Comparison of ENCODE assay signal across 11 cellular contexts in genomic region chr6:7196019-7196402, GRCh38.
DNase-seq lines count a peak whose midpoint lies in the region; ATAC-seq and TF ChIP-seq lines count a peak whose summit lies in the region.
"Had no signal": no experiment of that assay in that cellular context is flagged by ENCODE, and none has a peak within 500 bp of the region (broad histone marks: within the 10 kb centered on the region; RNA-seq: fewer than 3 reads in every experiment).

No MANE protein-coding gene starts in this region.

- no peaks in the 10 kb centered on the region for H3K9me3 ChIP-seq in CD4-positive, alpha-beta T cell (ENCODE audit: control insufficient read depth, low read length)
- H3K9me3 ChIP-seq in adrenal gland (replicated peaks in 1 of 3) = no peaks in the 10 kb centered on the region

- no peaks in the 10 kb centered on the region for H3K27me3 Mint-ChIP-seq in CD4-positive, alpha-beta T cell

- no peak overlapping the region for H3K27ac ChIP-seq in CD4-positive, alpha-beta T cell (ENCODE audit: low read depth, low read length)
- H3K27ac ChIP-seq in mesendoderm (ENCODE audit: low read depth, low read length) = no peak overlapping the region
- H3K27ac ChIP-seq in adrenal gland = peak overlapping the region in 1 of 5 donors; percentile 3

- POLR2A ChIA-PET in CD4-positive, alpha-beta T cell (lab: Charles Lee) = interaction anchor here (0.6 to 1.2 kb wide), 3 partner anchors 12 to 109 kb away, joined by 4 to 9 read pairs (median 4); no protein-coding TSS in a partner anchor

- peaks cover 63% of the 10 kb centered on the region for H3K36me3 Mint-ChIP-seq in CD4-positive, alpha-beta T cell (ENCODE audit: low read depth)

- peak overlapping the region; percentile 84 for H3K4me3 Mint-ChIP-seq in CD4-positive, alpha-beta T cell

- no peak overlapping the region for H3K23ac ChIP-seq in mesendoderm (ENCODE audit: low read length)

- H3K36me3 ChIP-seq in mesendoderm (ENCODE audit: control insufficient read depth, insufficient read depth, low read length) (no peaks in the 10 kb centered on the region), adrenal gland (replicated peaks in 1 of 2) (peaks cover 0 to 33% of the 10 kb centered on the region in 2 donors)

- H3K9me3 Mint-ChIP-seq in CD4-positive, alpha-beta T cell = no peaks in the 10 kb centered on the region

- H2BK120ac ChIP-seq in mesendoderm (ENCODE audit: low read depth, low read length) = no peak overlapping the region

- H3K4ac ChIP-seq in mesendoderm (ENCODE audit: low read depth, low read length) = no peak overlapping the region

- WGBS in mesendoderm (ENCODE audit: extremely low coverage, insufficient coverage, low lambda C conversion rate) = no CpG with 5 or more reads among the region's 7 CpGs
- 35 to 50% (median 42%) methylated on average over 7 of the region's 7 CpGs for WGBS in adrenal gland, 4 donors

- no peaks in the 10 kb centered on the region for H3K27me3 ChIP-seq in CD4-positive, alpha-beta T cell (ENCODE audit: control insufficient read depth, insufficient read depth, low read length)
- H3K27me3 ChIP-seq in mesendoderm (ENCODE audit: insufficient read depth, low read length, poor library complexity) (no peaks in the 10 kb centered on the region), adrenal gland (no peaks in the 10 kb centered on the region)

- peak; percentile 92 for ATAC-seq in CD4-positive, alpha-beta T cell (ENCODE audit: poor library complexity)
- ATAC-seq in GM18517 (IDR thresholded peaks at IDR 0.05; ENCODE audit: unreplicated experiment) = no peak
- ATAC-seq: GM12878 had no signal

- CTCF ChIA-PET in CD4-positive, alpha-beta T cell (lab: Charles Lee) = interaction anchor here (0.7 kb wide), 2 partner anchors 9 to 47 kb away, joined by 3 to 4 read pairs; no protein-coding TSS in a partner anchor

- no peak overlapping the region for H2AK5ac ChIP-seq in mesendoderm (ENCODE audit: low read length)

- no peak for TF ChIP-seq POLR2A in adrenal gland (IDR thresholded peaks at IDR 0.05)

- H3K27ac Mint-ChIP-seq in CD4-positive, alpha-beta T cell = peak overlapping the region; percentile 91

- H3K79me2 ChIP-seq in mesendoderm (ENCODE audit: control insufficient read depth, insufficient read depth, low read length) = no peaks in the 10 kb centered on the region

- H4K8ac ChIP-seq in mesendoderm (ENCODE audit: low read depth, low read length) = no peak overlapping the region

- intact Hi-C loops in CD4-positive, alpha-beta T cell (cut with DNase I, micrococcal nuclease) = loop anchor here (5.0 kb wide), 4 partner anchors 39 to 89 kb away; partner anchors contain the start of gene RREB1 (in 1 of the 2)
- intact Hi-C loops in adrenal gland (cut with DNase I) = no loop called here

- H3K79me1 ChIP-seq in mesendoderm (ENCODE audit: low read length) = peaks cover 6% of the 10 kb centered on the region

- no peak overlapping the region for H4K5ac ChIP-seq in mesendoderm (ENCODE audit: low read length)

- H2BK15ac ChIP-seq in mesendoderm (replicated peaks; ENCODE audit: low read depth) = no peak overlapping the region

- no peak for TF ChIP-seq CTCF in CD4-positive, alpha-beta T cell (IDR thresholded peaks at IDR 0.05)
- TF ChIP-seq CTCF in adrenal gland (IDR thresholded peaks at IDR 0.05) = no peak

- peak in 4 of 10 experiments; percentile 9 to 41 (median 10) for DNase-seq in CD4-positive, alpha-beta T cell
- DNase-seq in HUDEP-2 (lab: John Stamatoyannopoulos, UW; ENCODE audit: unreplicated experiment in 76 of 76) (peak in 69 of 76 experiments; percentile 17 to 87 (median 64)), mesendoderm (no peak), adrenal gland (no peak), NCI-H128 (lab: John Stamatoyannopoulos, UW; ENCODE audit: unreplicated experiment) (no peak), NCI-H2107 (lab: John Stamatoyannopoulos, UW) (no peak)
- peak; percentile 3 for DNase-seq in central memory CD4-positive, alpha-beta T cell
- DNase-seq: amniotic stem cell, NCI-H1092 treated with DMSO at 0.1 percent for 48 hours had no signal

- no peak overlapping the region for H3K18ac ChIP-seq in mesendoderm (ENCODE audit: low read length)

- H3K9ac ChIP-seq in mesendoderm (ENCODE audit: low read length) = no peak overlapping the region

- no peak overlapping the region for H2BK5ac ChIP-seq in mesendoderm (ENCODE audit: low read length)

- H3K4me3 ChIP-seq in mesendoderm (ENCODE audit: low read length) = no peak overlapping the region
- H3K4me3 ChIP-seq in adrenal gland = no peak overlapping the region
- H3K4me3 ChIP-seq: GM12878 had no signal

- peaks cover 50% of the 10 kb centered on the region for H3K4me1 Mint-ChIP-seq in CD4-positive, alpha-beta T cell (ENCODE audit: low read depth)

- H3K4me2 ChIP-seq in mesendoderm (ENCODE audit: low read length) = no peak overlapping the region

- H3K56ac ChIP-seq in mesendoderm (ENCODE audit: low read length) = peak overlapping the region; percentile 28

- no peaks in the 10 kb centered on the region for H3K4me1 ChIP-seq in mesendoderm (ENCODE audit: control insufficient read depth, low read depth, low read length)
- H3K4me1 ChIP-seq in adrenal gland (replicated peaks in 1 of 2) = peaks cover 0 to 17% of the 10 kb centered on the region in 2 donors

Comparison
In these comparisons a context has a peak if more than half of its experiments do, and no peak if none do; other contexts are left out.
1. DNase-seq: peak in HUDEP-2 (69 of 76) and central memory CD4-positive, alpha-beta T cell (single experiment); none in mesendoderm (single experiment), adrenal gland (0 of 7), NCI-H128 (single experiment) and NCI-H2107 (single experiment).
2. intact Hi-C loops: an anchor here in CD4-positive, alpha-beta T cell (5.0 kb wide); none called in adrenal gland.